Comparison of ENCODE assay signal across 8 cellular contexts in the genomic region with DNA sequence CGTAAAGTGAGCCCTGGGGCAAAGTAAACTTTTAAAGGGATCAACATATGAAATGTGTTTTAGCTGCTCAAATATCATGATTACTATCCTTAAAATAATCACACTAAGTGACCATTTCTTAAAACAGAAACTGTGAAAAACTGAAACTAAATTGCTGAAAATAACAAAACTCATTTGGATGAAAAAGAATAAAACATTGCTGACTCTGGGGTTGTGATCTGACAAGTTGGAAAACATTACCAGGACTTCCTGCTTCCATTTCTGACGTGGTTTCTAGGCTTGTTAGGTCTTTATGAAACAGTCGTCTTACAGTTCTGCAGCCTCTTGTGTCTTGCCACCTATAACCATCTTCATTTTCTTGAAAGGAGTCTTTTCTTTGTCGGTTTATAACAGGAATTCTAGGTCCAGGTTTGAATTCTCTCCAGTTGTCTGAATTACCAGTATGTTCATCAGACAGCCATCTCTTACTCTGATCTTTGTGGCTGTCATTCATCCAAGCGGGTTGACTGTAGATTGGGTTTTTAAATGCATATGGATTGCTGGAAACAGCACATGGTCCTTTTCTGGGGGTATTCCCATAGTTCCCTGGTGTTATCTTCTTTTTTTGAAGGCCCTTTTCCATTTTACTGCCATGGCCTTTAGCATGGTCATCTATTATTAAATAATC. TPM values are rescaled to one million over a fixed set of nuclear protein-coding genes. Genes with fewer than 3 reads are reported as not detected.
DNase-seq lines count a peak whose midpoint lies in the region; ATAC-seq, FAIRE-seq and TF ChIP-seq lines count a peak whose summit lies in the region.

No MANE protein-coding gene starts in this region.

- DNase-seq in left ventricle myocardium inferior (no peak), Right ventricle myocardium superior (no peak), upper lobe of right lung (no peak), KG1 (lab: John Stamatoyannopoulos, UW) (no peak), SKM-1 (lab: John Stamatoyannopoulos, UW; ENCODE audit: unreplicated experiment) (no peak), NOMO-1 (lab: John Stamatoyannopoulos, UW; ENCODE audit: unreplicated experiment in 2 of 2) (no peak)
- peak; percentile 34 for DNase-seq in activated CD8-positive, alpha-beta T cell treated with anti-CD3 and anti-CD28 coated beads for 36 hours

- intact Hi-C loops in left ventricle myocardium inferior (cut with micrococcal nuclease), result no loop called here
- intact Hi-C loops in Right ventricle myocardium superior (cut with DNase I), result no loop called here
- intact Hi-C loops in activated CD8-positive, alpha-beta T cell treated with anti-CD3 and anti-CD28 coated beads for 36 hours (cut with micrococcal nuclease), result loop anchor here (2.0 kb wide), 1 partner anchor 70 kb away; a partner anchor contains a TSS
- intact Hi-C loops in upper lobe of right lung (cut with DNase I), result no loop called here

- TF ChIP-seq CTCF in left ventricle myocardium inferior (IDR thresholded peaks at IDR 0.05; ENCODE audit: borderline replicate concordance) (no peak), upper lobe of right lung (IDR thresholded peaks at IDR 0.05) (no peak)
- no peak for TF ChIP-seq CTCF in activated CD8-positive, alpha-beta T cell treated with anti-CD3 and anti-CD28 coated beads for 36 hours (IDR thresholded peaks at IDR 0.05)

- peaks cover 74% of the 10 kb centered on the region for H3K4me1 ChIP-seq in left ventricle myocardium inferior
- H3K4me1 ChIP-seq in upper lobe of right lung, result peaks cover 63% of the 10 kb centered on the region

- peak overlapping the region; percentile 93 for H3K4me3 Mint-ChIP-seq in activated CD8-positive, alpha-beta T cell treated with anti-CD3 and anti-CD28 coated beads for 36 hours

- peaks cover 30% of the 10 kb centered on the region for H3K36me3 Mint-ChIP-seq in activated CD8-positive, alpha-beta T cell treated with anti-CD3 and anti-CD28 coated beads for 36 hours (ENCODE audit: low read depth)

- H3K27ac ChIP-seq in left ventricle myocardium inferior (replicated peaks), result peak overlapping the region; percentile 3
- no peak overlapping the region for H3K27ac ChIP-seq in upper lobe of right lung

- peaks cover 4% of the 10 kb centered on the region for H3K9me3 Mint-ChIP-seq in activated CD8-positive, alpha-beta T cell treated with anti-CD3 and anti-CD28 coated beads for 36 hours

- H3K36me3 ChIP-seq in left ventricle myocardium inferior, result peaks cover 17% of the 10 kb centered on the region
- peaks cover 13% of the 10 kb centered on the region for H3K36me3 ChIP-seq in upper lobe of right lung

- peak overlapping the region; percentile 91 for H3K4me3 ChIP-seq in left ventricle myocardium inferior
- H3K4me3 ChIP-seq in upper lobe of right lung, result peak overlapping the region; percentile 95

- no peaks in the 10 kb centered on the region for H3K27me3 ChIP-seq in left ventricle myocardium inferior (ENCODE audit: low read depth)
- no peaks in the 10 kb centered on the region for H3K27me3 ChIP-seq in upper lobe of right lung

- FAIRE-seq in islet of Langerhans (lab: Jason Lieb, UNC), result peak; percentile 17

- peaks cover 2% of the 10 kb centered on the region for H3K27me3 Mint-ChIP-seq in activated CD8-positive, alpha-beta T cell treated with anti-CD3 and anti-CD28 coated beads for 36 hours

- no peak for ATAC-seq in Right ventricle myocardium superior (ENCODE audit: poor library complexity)
- ATAC-seq in activated CD8-positive, alpha-beta T cell treated with anti-CD3 and anti-CD28 coated beads for 36 hours, result peak; percentile 25
- ATAC-seq in upper lobe of right lung, result no peak

- peak overlapping the region; percentile 99 for H3K27ac Mint-ChIP-seq in activated CD8-positive, alpha-beta T cell treated with anti-CD3 and anti-CD28 coated beads for 36 hours

- H3K9me3 ChIP-seq in left ventricle myocardium inferior (replicated peaks) (no peaks in the 10 kb centered on the region), upper lobe of right lung (no peaks in the 10 kb centered on the region)

- H3K4me1 Mint-ChIP-seq in activated CD8-positive, alpha-beta T cell treated with anti-CD3 and anti-CD28 coated beads for 36 hours (ENCODE audit: low read depth), result peaks cover 40% of the 10 kb centered on the region

- POLR2A ChIA-PET in activated CD8-positive, alpha-beta T cell treated with anti-CD3 and anti-CD28 coated beads for 36 hours (lab: Charles Lee), result interaction anchor here (0.8 to 1.3 kb wide), 2 partner anchors 11 to 70 kb away, joined by 4 to 7 read pairs; a partner anchor contains a TSS

- CTCF ChIA-PET in activated CD8-positive, alpha-beta T cell treated with anti-CD3 and anti-CD28 coated beads for 36 hours (lab: Charles Lee), result no interaction called here

RNA-seq across cellular contexts. Expression of a gene that starts 1.6 kb away (rescaled TPM):
- total RNA-seq in left ventricle myocardium inferior (15.0 TPM), Right ventricle myocardium superior (12.3 TPM), upper lobe of right lung (34.1 TPM)
- 10 to 100 TPM; 32.0 to 33.6 TPM for total RNA-seq in activated CD8-positive, alpha-beta T cell treated with anti-CD3 and anti-CD28 coated beads for 36 hours
